Comparison of ENCODE assay signal across 8 cellular contexts in genomic region chr20:53926428-53927028, GRCh38.
A peak's percentile ranks its signal among the peaks of the same experiment; 100 is the strongest.
DNase-seq lines count a peak whose midpoint lies in the region; ATAC-seq, FAIRE-seq and TF ChIP-seq lines count a peak whose summit lies in the region.

No MANE protein-coding gene starts in this region.

- H3K9ac ChIP-seq in H1 (replicated peaks in 1 of 4; ENCODE audit: extremely low read depth in 1 of 4, low read depth in 3 of 4, low read length in 3 of 4) (no peak overlapping the region), neuronal stem cell (ENCODE audit: low read depth, low read length, poor library complexity) (no peak overlapping the region)

- H4K91ac ChIP-seq in H1 (replicated peaks; ENCODE audit: insufficient read length, low read length) (peak overlapping the region; percentile 87), neuronal stem cell (ENCODE audit: low read depth, low read length, poor library complexity) (peak overlapping the region; percentile 40)

- H2BK12ac ChIP-seq in H1 (ENCODE audit: low read depth, low read length) (0 out of 2 replicates have a peak overlapping the region, but pooled peaks have one; percentile 60), neuronal stem cell (ENCODE audit: low read length) (no peak overlapping the region)

- H4K20me1 ChIP-seq in PC-9 (ENCODE audit: insufficient read depth) (no peaks in the 10 kb centered on the region), H1 (replicated peaks in 1 of 2; ENCODE audit: control insufficient read depth in 1 of 2, insufficient read depth in 2 of 2, low read length in 2 of 2) (no peaks in the 10 kb centered on the region)

- H3K14ac ChIP-seq in H1 (ENCODE audit: insufficient read length) (no peak overlapping the region), neuronal stem cell (ENCODE audit: low read length) (no peak overlapping the region)

- H2BK120ac ChIP-seq in H1 (replicated peaks; ENCODE audit: low read depth, low read length) = no peak overlapping the region
- no peak overlapping the region for H2BK120ac ChIP-seq in neuronal stem cell (ENCODE audit: low read depth, low read length)

- H3K27me3 ChIP-seq in PC-9 (ENCODE audit: insufficient read depth, low read depth) = no peaks in the 10 kb centered on the region
- no peaks in the 10 kb centered on the region for H3K27me3 ChIP-seq in H1 (replicated peaks in 1 of 4; ENCODE audit: control insufficient read depth in 3 of 4, extremely low read depth in 1 of 4, insufficient read depth in 3 of 4, low read length in 3 of 4)
- no peaks in the 10 kb centered on the region for H3K27me3 ChIP-seq in neuronal stem cell (ENCODE audit: control insufficient read depth in 3 of 3, insufficient read depth in 3 of 3, low read depth in 1 of 3, low read length in 3 of 3)

- no peak for TF ChIP-seq POLR2A in H1 (IDR thresholded peaks at IDR 0.05; ENCODE audit: control extremely low read depth in 1 of 2, low read depth in 2 of 2, low read length in 2 of 2)

- CTCF ChIA-PET in PC-9 (lab: Charles Lee) = interaction anchor here (0.7 kb wide), 1 partner anchor 11 kb away, joined by 4 read pairs; no protein-coding TSS in a partner anchor
- CTCF ChIA-PET in H1 (lab: Charles Lee; ENCODE audit: partially characterized antibody) = interaction anchor here (0.6 to 2.1 kb wide), 5 partner anchors 9 to 404 kb away, joined by 3 to 9 read pairs (median 4); no protein-coding TSS in a partner anchor

- ATAC-seq in GM18870 (IDR thresholded peaks at IDR 0.05; ENCODE audit: unreplicated experiment) (peak; percentile 70), HG03064 (IDR thresholded peaks at IDR 0.05; ENCODE audit: low read depth, unreplicated experiment) (peak; percentile 58)

- H3K4me2 ChIP-seq in PC-9 (peak overlapping the region; percentile 66), H1 (ENCODE audit: insufficient read depth in 1 of 2, low read depth in 2 of 2, low read length in 2 of 2) (no peak overlapping the region), neuronal stem cell (ENCODE audit: insufficient read depth, low read length, poor library complexity, severe bottlenecking) (no peak overlapping the region)

- peak overlapping the region; percentile 93 for H3K27ac ChIP-seq in PC-9
- H3K27ac ChIP-seq in H1 (ENCODE audit: low read depth, low read length) = no peak overlapping the region
- no peak overlapping the region for H3K27ac ChIP-seq in neuronal stem cell (replicated peaks; ENCODE audit: low read length)

- H3K36me3 ChIP-seq in PC-9 (ENCODE audit: low read depth) (no peaks in the 10 kb centered on the region), H1 (ENCODE audit: control insufficient read depth in 2 of 4, insufficient read depth in 4 of 4, low read length in 3 of 4) (no peaks in the 10 kb centered on the region), neuronal stem cell (replicated peaks in 1 of 2; ENCODE audit: control insufficient read depth in 2 of 2, insufficient read depth in 2 of 2, low read length in 2 of 2) (no peaks in the 10 kb centered on the region)

- H2BK20ac ChIP-seq in H1 (ENCODE audit: low read length) = no peak overlapping the region

- H4K8ac ChIP-seq in H1 (ENCODE audit: extremely low read depth, insufficient read depth, low read length) = peak overlapping the region; percentile 12; the same call in 1 of the 2 replicates
- no peak overlapping the region for H4K8ac ChIP-seq in neuronal stem cell (ENCODE audit: low read depth, low read length)

- peaks cover 44% of the 10 kb centered on the region for H3F3A ChIP-seq in PC-9 (ENCODE audit: insufficient read depth, low read depth)

- H3K4me1 ChIP-seq in PC-9 (replicated peaks; ENCODE audit: insufficient read depth) (peaks cover 62% of the 10 kb centered on the region), H1 (replicated peaks in 1 of 4; ENCODE audit: control insufficient read depth in 3 of 4, insufficient read depth in 4 of 4, low read length in 3 of 4) (peaks cover 3 to 7% (median 3%) of the 10 kb centered on the region in 4 experiments; a peak in 6 of 7 replicates), neuronal stem cell (ENCODE audit: control insufficient read depth in 2 of 2, insufficient read depth in 1 of 2, low read depth in 1 of 2, low read length in 2 of 2) (peaks cover under 1 to 2% of the 10 kb centered on the region in 2 donors)

- no peak overlapping the region for H4K5ac ChIP-seq in H1 (ENCODE audit: insufficient read length, low read depth, low read length)

- no peaks in the 10 kb centered on the region for H3K79me1 ChIP-seq in H1 (ENCODE audit: low read depth, low read length)
- H3K79me1 ChIP-seq in neuronal stem cell (ENCODE audit: low read depth, low read length) = no peaks in the 10 kb centered on the region

- TF ChIP-seq CTCF in PC-9 (conservative IDR thresholded peaks at IDR 0.05) = no peak
- TF ChIP-seq CTCF in H1 (IDR thresholded peaks at IDR 0.05; ENCODE audit: control extremely low read depth in 1 of 3, insufficient read depth in 1 of 3, low read depth in 1 of 3, low read length in 3 of 3) = no peak

- WGBS in H1 (ENCODE audit: extremely low coverage in 1 of 2, insufficient coverage in 1 of 2, insufficient read length in 1 of 2, insufficient replicate concordance in 2 of 2, low coverage in 1 of 2, low lambda C conversion rate in 2 of 2, missing lambda C conversion rate in 1 of 2), 2 experiments = 87% methylated on average over 5 of the region's 5 CpGs; no CpG with 5 or more reads in 1 of the 2 experiments
- no CpG with 5 or more reads among the region's 5 CpGs for WGBS in neuronal stem cell (ENCODE audit: extremely low coverage in 2 of 2, insufficient read length in 2 of 2, insufficient replicate concordance in 1 of 2), 2 donors

- H2BK5ac ChIP-seq in H1 (ENCODE audit: low read depth, low read length) = no peak overlapping the region
- no peak overlapping the region for H2BK5ac ChIP-seq in neuronal stem cell (ENCODE audit: low read length)

- POLR2A ChIA-PET in PC-9 (lab: Charles Lee; ENCODE audit: unreplicated experiment) = no interaction called here
- POLR2A ChIA-PET in H1 (lab: Charles Lee; ENCODE audit: partially characterized antibody) = interaction anchor here (0.9 to 1.5 kb wide), 4 partner anchors 9 to 41 kb away, joined by 3 to 5 read pairs (median 4); no protein-coding TSS in a partner anchor

- H3K9me3 ChIP-seq in PC-9 (ENCODE audit: insufficient read depth, low read depth) (no peaks in the 10 kb centered on the region), H1 (ENCODE audit: insufficient read depth in 2 of 2, low read depth in 1 of 2, low read length in 1 of 2) (no peaks in the 10 kb centered on the region), neuronal stem cell (replicated peaks in 1 of 2; ENCODE audit: control insufficient read depth in 2 of 2, insufficient read depth in 1 of 2, low read depth in 1 of 2, low read length in 2 of 2) (peaks cover 0 to 2% of the 10 kb centered on the region in 2 donors)

- H3K79me2 ChIP-seq in PC-9 (ENCODE audit: low read depth) = no peaks in the 10 kb centered on the region
- no peaks in the 10 kb centered on the region for H3K79me2 ChIP-seq in H1 (ENCODE audit: control insufficient read depth in 1 of 2, insufficient read depth in 2 of 2, low read length in 2 of 2)

- DNase-seq in AG20443 (ENCODE audit: low spot score) = peak; percentile 77
- peak; percentile 52 to 100 for DNase-seq in PC-9
- DNase-seq in H1 (ENCODE audit: low read depth in 1 of 2, low spot score in 2 of 2) = no peak
- no peak for DNase-seq in neuronal stem cell (ENCODE audit: low spot score)
- no peak for DNase-seq in NCI-H2029 (lab: John Stamatoyannopoulos, UW)
- DNase-seq in NCI-H146 treated with DMSO at 0.1 percent for 48 hours (lab: John Stamatoyannopoulos, UW; ENCODE audit: unreplicated experiment) = no peak

- H3K23ac ChIP-seq in H1 (ENCODE audit: insufficient read length) (no peak overlapping the region), neuronal stem cell (ENCODE audit: low read depth, low read length, poor library complexity) (no peak overlapping the region)

- intact Hi-C loops in PC-9 (cut with micrococcal nuclease; ENCODE audit: unreplicated experiment) = no loop called here

- TF ChIP-seq RAD21 in H1 (IDR thresholded peaks at IDR 0.05 in 1 of 2, conservative IDR thresholded peaks at IDR 0.05 in 1 of 2; ENCODE audit: low read depth in 2 of 2, low read length in 2 of 2) = no peak

- H2AK5ac ChIP-seq in H1 (ENCODE audit: low read depth, low read length) (no peak overlapping the region), neuronal stem cell (ENCODE audit: low read depth, low read length) (no peak overlapping the region)

- H3K56ac ChIP-seq in H1 (replicated peaks; ENCODE audit: insufficient read length, low read depth, low read length) = no peak overlapping the region

- BruUV-seq in PC-9 (replicated peaks; lab: Mats Ljungman, UMichigan) = TSS peak; percentile 87

- H2AFZ ChIP-seq in PC-9 (no peak overlapping the region), H1 (ENCODE audit: low read length) (0 out of 2 replicates have a peak overlapping the region, but pooled peaks have one; percentile 48), neuronal stem cell (ENCODE audit: low read length) (peak overlapping the region; percentile 11)

- FAIRE-seq in H1 (lab: Jason Lieb, UNC) = no peak

- no peaks in the 10 kb centered on the region for H3K9me2 ChIP-seq in PC-9 (ENCODE audit: insufficient read depth)

- H3K18ac ChIP-seq in H1 (ENCODE audit: extremely low read depth, low read length) = no peak overlapping the region
- peak overlapping the region; percentile 17 for H3K18ac ChIP-seq in neuronal stem cell (ENCODE audit: low read length)

- H3K4me3 ChIP-seq in PC-9 (no peak overlapping the region), H1 (ENCODE audit: extremely low read depth in 1 of 4, insufficient read depth in 2 of 4, low read depth in 3 of 4, low read length in 4 of 4) (no peak overlapping the region), neuronal stem cell (ENCODE audit: low read length in 2 of 2) (no peak overlapping the region)

- no peak for TF ChIP-seq EP300 in H1 (IDR thresholded peaks at IDR 0.05; ENCODE audit: borderline replicate concordance in 1 of 2, low read depth in 2 of 2, low read length in 2 of 2)

- H3K4ac ChIP-seq in H1 (replicated peaks; ENCODE audit: insufficient read length, low read depth, low read length) (no peak overlapping the region), neuronal stem cell (ENCODE audit: low read length) (no peak overlapping the region)

- H3K23me2 ChIP-seq in H1 (ENCODE audit: low read depth, low read length) = no peaks in the 10 kb centered on the region

- no peak overlapping the region for H2BK15ac ChIP-seq in H1 (ENCODE audit: low read length)
- no peak overlapping the region for H2BK15ac ChIP-seq in neuronal stem cell (ENCODE audit: low read length)

TF ChIP-seq in H1, 55 proteins besides CTCF, POLR2A, EP300 and RAD21 (continues in another document):
- TF ChIP-seq TBP (IDR thresholded peaks at IDR 0.05; ENCODE audit: low read depth, low read length) (no peak), ASH2L (IDR thresholded peaks at IDR 0.05; ENCODE audit: low read length) (no peak), CTBP2 (IDR thresholded peaks at IDR 0.05; ENCODE audit: borderline replicate concordance, insufficient read depth, insufficient read length, low read length) (no peak), BRCA1 (IDR thresholded peaks at IDR 0.05; ENCODE audit: low read depth, low read length) (no peak), EZH2 (IDR thresholded peaks at IDR 0.05; ENCODE audit: low read depth, low read length, severe bottlenecking) (no peak), HDAC6 (IDR thresholded peaks at IDR 0.05; ENCODE audit: low read depth, low read length) (no peak), TCF12 (IDR thresholded peaks at IDR 0.05; ENCODE audit: low read depth, low read length) (no peak), CEBPB (IDR thresholded peaks at IDR 0.05; ENCODE audit: low read depth, low read length) (no peak)

Comparison
In these comparisons a context has a peak if more than half of its experiments do, and no peak if none do; other contexts are left out.
1. DNase-seq: peak in AG20443 (single experiment) and PC-9 (2 of 2); none in H1 (0 of 2), neuronal stem cell (single experiment), NCI-H2029 (single experiment) and NCI-H146 treated with DMSO at 0.1 percent for 48 hours (single experiment).